In the genomic region with DNA sequence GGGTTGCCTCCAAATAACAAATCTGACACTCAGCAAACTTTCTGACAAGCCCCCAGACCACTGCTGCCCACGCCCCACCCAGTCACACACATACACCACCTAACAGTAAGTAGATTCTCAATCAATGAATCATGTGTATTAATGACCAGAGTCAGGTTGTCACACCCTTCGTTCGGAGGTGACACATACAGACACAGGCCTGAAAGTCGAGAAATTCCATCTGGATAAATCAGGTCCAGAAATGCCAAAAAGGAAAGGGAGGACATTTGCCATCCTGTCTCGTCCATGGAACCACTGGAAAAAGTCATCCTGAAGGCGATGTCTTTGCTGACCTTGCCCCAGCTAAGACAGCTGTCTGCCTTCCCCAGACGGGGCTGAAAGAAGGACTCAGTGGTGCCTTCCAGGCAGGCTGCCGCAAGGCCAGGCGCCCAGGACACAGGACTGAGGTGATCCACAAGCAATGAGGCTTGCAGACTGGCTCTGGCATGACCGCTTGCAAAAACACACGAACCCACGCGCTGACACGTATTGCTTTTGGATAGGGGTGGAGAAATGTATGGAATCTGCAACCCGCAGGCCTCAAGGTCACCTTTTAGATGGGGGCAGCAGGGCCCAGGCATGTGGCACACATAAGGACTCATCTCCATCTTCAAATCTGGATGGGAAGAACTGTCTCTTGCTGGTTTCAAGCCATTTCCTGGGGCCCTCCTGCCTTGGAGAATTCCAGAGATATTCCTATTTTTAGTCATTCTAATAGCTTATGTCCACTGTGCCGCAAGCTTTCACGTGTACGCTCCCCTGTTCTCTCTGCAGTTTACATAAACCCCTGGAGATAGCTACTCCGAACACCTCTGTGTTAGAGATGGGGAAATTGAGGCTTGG, we compare ENCODE assay signal across 10 cellular contexts. TPM values are rescaled to one million over a fixed set of nuclear protein-coding genes. Genes with fewer than 3 reads are reported as not detected.
A peak's percentile ranks its signal among the peaks of the same experiment; 100 is the strongest.
DNase-seq lines count a peak whose midpoint lies in the region; ATAC-seq and TF ChIP-seq lines count a peak whose summit lies in the region.
"Had no signal": no experiment of that assay in that cellular context is flagged by ENCODE, and none has a peak within 500 bp of the region (broad histone marks: within the 10 kb centered on the region; RNA-seq: fewer than 3 reads in every experiment).

No MANE protein-coding gene starts in this region.

- H3K9me2 ChIP-seq in MM.1S (replicated peaks; ENCODE audit: insufficient read depth, low read length), result no peaks in the 10 kb centered on the region

- H3K18ac ChIP-seq in trophoblast cell (ENCODE audit: low read length), result no peak overlapping the region

- TF ChIP-seq CTCF in RWPE1 (conservative IDR thresholded peaks at IDR 0.05; ENCODE audit: low read depth), result no peak
- TF ChIP-seq CTCF in testis (IDR thresholded peaks at IDR 0.05), result no peak
- no peak for TF ChIP-seq CTCF in MM.1S (IDR thresholded peaks at IDR 0.05; ENCODE audit: low read length)

- H3K27ac ChIP-seq in RWPE1 (peak overlapping the region; percentile 43), epithelial cell of prostate (peak overlapping the region; percentile 50), trophoblast cell (ENCODE audit: low read depth, low read length) (peak overlapping the region; percentile 23), testis (no peak overlapping the region), MM.1S (ENCODE audit: low read length) (no peak overlapping the region)

- H3K36me3 ChIP-seq in trophoblast cell (ENCODE audit: control insufficient read depth in 1 of 2, insufficient read depth in 2 of 2, low read length in 2 of 2) (peaks cover 0 to 2% of the 10 kb centered on the region in 2 experiments), testis (ENCODE audit: low read depth, missing control alignments) (no peaks in the 10 kb centered on the region), MM.1S (replicated peaks; ENCODE audit: insufficient read depth, low read length) (no peaks in the 10 kb centered on the region)

- CTCF ChIA-PET in RWPE1 (lab: Yijun Ruan, JAX), result interaction anchor here (0.5 to 1.9 kb wide), 5 partner anchors 15 to 1417 kb away, joined by 3 to 6 read pairs (median 3); no protein-coding TSS in a partner anchor

- H2BK12ac ChIP-seq in trophoblast cell (ENCODE audit: low read length), result no peak overlapping the region

- no CpG with 5 or more reads among the region's 19 CpGs for WGBS in trophoblast cell (ENCODE audit: extremely low coverage, insufficient coverage, insufficient read length)
- 84% methylated on average over 15 to 19 of the region's 19 CpGs for WGBS in testis, 2 donors

- DNase-seq in EH (ENCODE audit: low read depth), result peak; percentile 92
- DNase-seq in RWPE1 (ENCODE audit: low spot score), result peak; percentile 79
- peak; percentile 31 for DNase-seq in epithelial cell of prostate (ENCODE audit: low read depth, low spot score)
- peak; percentile 60 to 84 for DNase-seq in trophoblast cell
- DNase-seq in testis, result no peak
- no peak for DNase-seq in MM.1S
- DNase-seq in mesenteric fat pad (ENCODE audit: low spot score), result no peak
- DNase-seq: activated CD4-positive, alpha-beta T cell treated with anti-CD3 and anti-CD28 coated beads for 48 hours; NCI-H2171 treated with DMSO at 0.1 percent for 48 hours had no signal

- H3K9ac ChIP-seq in trophoblast cell (ENCODE audit: low read length) (no peak overlapping the region), MM.1S (ENCODE audit: low read length) (no peak overlapping the region)

- H4K12ac ChIP-seq in trophoblast cell (ENCODE audit: low read depth, low read length), result no peak overlapping the region

- H3K9me3 ChIP-seq in trophoblast cell (ENCODE audit: insufficient read depth, low read depth, low read length) (no peaks in the 10 kb centered on the region), testis (no peaks in the 10 kb centered on the region), MM.1S (replicated peaks; ENCODE audit: insufficient read depth, low read length) (no peaks in the 10 kb centered on the region)

- no peak overlapping the region for H2BK5ac ChIP-seq in trophoblast cell (ENCODE audit: low read depth, low read length, poor library complexity)

- peak overlapping the region; percentile 17 for H3K4me2 ChIP-seq in trophoblast cell (ENCODE audit: low read length)
- no peak overlapping the region for H3K4me2 ChIP-seq in MM.1S (ENCODE audit: low read depth, low read length)

- POLR2A ChIA-PET in RWPE1 (lab: Yijun Ruan, JAX; ENCODE audit: low non-redundant PET), result interaction anchor here (0.6 kb wide), 1 partner anchor 525 kb away, joined by 3 read pairs; no protein-coding TSS in a partner anchor

- TF ChIP-seq POLR2A in testis (IDR thresholded peaks at IDR 0.05), result no peak

- ATAC-seq in HG03045 (IDR thresholded peaks at IDR 0.05; ENCODE audit: unreplicated experiment), result no peak

- intact Hi-C loops in testis (cut with DNase I; ENCODE audit: low total_unique reads), result no loop called here

- no peak overlapping the region for H2BK120ac ChIP-seq in trophoblast cell (ENCODE audit: insufficient read depth, low read length, poor library complexity)

- H2AK5ac ChIP-seq in trophoblast cell (ENCODE audit: low read length), result no peak overlapping the region

- H3K27me3 ChIP-seq in trophoblast cell (ENCODE audit: insufficient read depth, low read length), result no peaks in the 10 kb centered on the region
- no peaks in the 10 kb centered on the region for H3K27me3 ChIP-seq in testis
- no peaks in the 10 kb centered on the region for H3K27me3 ChIP-seq in MM.1S (replicated peaks; ENCODE audit: insufficient read depth, low read length)

- H3K4ac ChIP-seq in trophoblast cell (ENCODE audit: low read depth, low read length), result no peak overlapping the region

- peaks cover 7 to 21% of the 10 kb centered on the region in 2 experiments for H3K4me1 ChIP-seq in trophoblast cell (ENCODE audit: control insufficient read depth in 1 of 2, insufficient read depth in 2 of 2, low read length in 2 of 2)
- H3K4me1 ChIP-seq in testis, result peaks cover 12% of the 10 kb centered on the region
- H3K4me1 ChIP-seq in MM.1S (ENCODE audit: low read length), result no peaks in the 10 kb centered on the region

- no peak overlapping the region for H3K4me3 ChIP-seq in trophoblast cell (ENCODE audit: low read depth, low read length)
- H3K4me3 ChIP-seq in testis, result no peak overlapping the region
- no peak overlapping the region for H3K4me3 ChIP-seq in MM.1S (ENCODE audit: low read length)

- no peak overlapping the region for H3K14ac ChIP-seq in trophoblast cell (ENCODE audit: low read length)

- peaks cover 3% of the 10 kb centered on the region for H3K79me1 ChIP-seq in trophoblast cell (ENCODE audit: low read length)

- H4K8ac ChIP-seq in trophoblast cell (ENCODE audit: low read depth, low read length), result no peak overlapping the region

- H4K20me1 ChIP-seq in MM.1S (ENCODE audit: insufficient read depth, low read length), result peaks cover 6% of the 10 kb centered on the region; the same call in 1 of the 2 replicates

- H4K91ac ChIP-seq in trophoblast cell (ENCODE audit: low read depth, low read length), result no peak overlapping the region

- H3K23ac ChIP-seq in trophoblast cell (ENCODE audit: low read length), result no peak overlapping the region

- H3F3A ChIP-seq in MM.1S (ENCODE audit: insufficient read depth, low read length), result no peaks in the 10 kb centered on the region

- no peaks in the 10 kb centered on the region for H3K79me2 ChIP-seq in trophoblast cell (ENCODE audit: control insufficient read depth, insufficient read depth, low read length, poor library complexity)
- peaks cover 99% of the 10 kb centered on the region for H3K79me2 ChIP-seq in MM.1S (ENCODE audit: low read length)

- H2AFZ ChIP-seq in trophoblast cell (ENCODE audit: insufficient read depth, low read length, poor library complexity), result no peak overlapping the region
- H2AFZ ChIP-seq in MM.1S (ENCODE audit: low read length), result no peak overlapping the region

RNA-seq across cellular contexts. Expression of a gene that starts 9.0 kb away (rescaled TPM):
- 6.7 and 7.6 TPM in 2 replicates for polyA plus RNA-seq in trophoblast cell (2013)
- total RNA-seq in testis (1 to 10 TPM; 5.4 to 6.5 TPM), mesenteric fat pad (9.3 TPM)
- polyA plus RNA-seq in testis (ENCODE audit: insufficient read depth, low read depth, low replicate concordance), result 7.5 TPM

Comparison
In these comparisons a context has a peak if more than half of its experiments do, and no peak if none do; other contexts are left out.
1. DNase-seq: peak in EH (single experiment), RWPE1 (single experiment), epithelial cell of prostate (single experiment) and trophoblast cell (2 of 2); none in testis (single experiment), MM.1S (single experiment) and mesenteric fat pad (single experiment).
2. H3K27ac ChIP-seq: peak in RWPE1 (single experiment), epithelial cell of prostate (single experiment) and trophoblast cell (single experiment); none in testis (0 of 2) and MM.1S (single experiment).